Comparison of ENCODE assay signal across 2 cellular contexts in the genomic region with DNA sequence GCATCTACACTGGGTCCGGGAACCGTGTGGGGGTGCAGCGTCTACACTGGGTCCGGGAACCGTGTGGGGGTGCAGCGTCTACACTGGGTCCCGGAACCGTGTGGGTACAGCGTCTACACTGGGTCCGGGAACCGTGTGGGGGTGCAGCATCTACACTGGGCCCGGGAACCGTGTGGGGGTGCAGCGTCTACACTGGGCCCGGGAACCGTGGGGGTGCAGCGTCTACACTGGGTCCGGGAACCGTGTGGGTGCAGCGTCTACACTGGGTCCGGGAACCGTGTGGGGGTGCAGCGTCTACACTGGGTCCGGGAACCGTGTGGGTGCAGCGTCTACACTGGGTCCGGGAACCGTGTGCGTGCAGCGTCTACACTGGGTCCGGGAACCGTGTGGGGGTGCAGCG.
TF ChIP-seq lines count a peak whose summit lies in the region.

No MANE protein-coding gene starts in this region.

TF ChIP-seq in K562, 482 proteins besides CTCF, POLR2A, EP300 and RAD21:
- peak; percentile 86 for TF ChIP-seq ZSCAN29 (IDR thresholded peaks at IDR 0.05)

TF ChIP-seq in HepG2, 621 proteins besides CTCF, POLR2A, EP300 and RAD21:
- 0 out of 2 replicates have a peak, but pooled peaks have one; percentile 63 for TF ChIP-seq ZSCAN29 (CRISPR knock-in tag; conservative IDR thresholded peaks at IDR 0.05)
